2 cellular contexts compared by ENCODE assay signal in the genomic region with DNA sequence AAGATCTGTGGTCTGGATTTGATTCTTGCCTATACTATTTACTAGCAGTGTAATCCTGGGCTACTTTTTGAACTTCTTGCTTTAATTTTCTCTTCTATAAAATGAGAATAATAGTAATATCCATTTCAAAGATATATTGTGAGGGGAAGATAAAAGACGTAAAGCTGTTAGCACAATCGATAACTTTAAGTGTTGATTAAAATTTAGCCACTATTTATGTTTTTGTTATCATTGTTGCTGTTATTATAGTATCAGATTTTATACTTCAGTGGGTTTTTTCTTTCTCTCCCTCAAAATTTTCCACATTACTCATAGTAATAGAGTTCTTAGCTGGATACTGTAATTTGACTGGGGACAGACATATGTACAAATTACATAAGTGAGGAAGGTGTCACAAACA.
A peak's percentile ranks its signal among the peaks of the same experiment; 100 is the strongest.
TF ChIP-seq lines count a peak whose summit lies in the region.

No MANE protein-coding gene starts in this region.

TF ChIP-seq in HEK293, 187 proteins besides CTCF, POLR2A, EP300 and RAD21 (continued from another document and continues in another):
- TF ChIP-seq, protein P1, sequence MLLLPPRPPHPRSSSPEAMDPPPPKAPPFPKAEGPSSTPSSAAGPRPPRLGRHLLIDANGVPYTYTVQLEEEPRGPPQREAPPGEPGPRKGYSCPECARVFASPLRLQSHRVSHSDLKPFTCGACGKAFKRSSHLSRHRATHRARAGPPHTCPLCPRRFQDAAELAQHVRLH (tag by site-specific recombination; IDR thresholded peaks at IDR 0.05) = peak; percentile 75; the same call in 1 of the 2 replicates
- TF ChIP-seq OSR2 (tag by site-specific recombination; IDR thresholded peaks at IDR 0.05) = peak; percentile 79
- TF ChIP-seq, protein P2, sequence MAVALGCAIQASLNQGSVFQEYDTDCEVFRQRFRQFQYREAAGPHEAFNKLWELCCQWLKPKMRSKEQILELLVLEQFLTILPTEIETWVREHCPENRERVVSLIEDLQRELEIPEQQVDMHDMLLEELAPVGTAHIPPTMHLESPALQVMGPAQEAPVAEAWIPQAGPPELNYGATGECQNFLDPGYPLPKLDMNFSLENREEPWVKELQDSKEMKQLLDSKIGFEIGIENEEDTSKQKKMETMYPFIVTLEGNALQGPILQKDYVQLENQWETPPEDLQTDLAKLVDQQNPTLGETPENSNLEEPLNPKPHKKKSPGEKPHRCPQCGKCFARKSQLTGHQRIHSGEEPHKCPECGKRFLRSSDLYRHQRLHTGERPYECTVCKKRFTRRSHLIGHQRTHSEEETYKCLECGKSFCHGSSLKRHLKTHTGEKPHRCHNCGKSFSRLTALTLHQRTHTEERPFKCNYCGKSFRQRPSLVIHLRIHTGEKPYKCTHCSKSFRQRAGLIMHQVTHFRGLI (tag by site-specific recombination; IDR thresholded peaks at IDR 0.05) = no peak
- TF ChIP-seq ZNF843 (tag by site-specific recombination; IDR thresholded peaks at IDR 0.05) = peak; percentile 99
- TF ChIP-seq ZNF830 (tag by site-specific recombination; IDR thresholded peaks at IDR 0.05; ENCODE audit: low read depth) = 0 out of 2 replicates have a peak, but pooled peaks have one; percentile 10
- no peak for TF ChIP-seq ZNF341 (tag by site-specific recombination; IDR thresholded peaks at IDR 0.05; ENCODE audit: low read depth)
- TF ChIP-seq KLF10 (tag by site-specific recombination; IDR thresholded peaks at IDR 0.05) = peak; percentile 51; the same call in 1 of the 2 replicates
- no peak for TF ChIP-seq ZIC2 (tag by site-specific recombination; IDR thresholded peaks at IDR 0.05)
- TF ChIP-seq ZNF513 (tag by site-specific recombination; IDR thresholded peaks at IDR 0.05) = peak; percentile 43; the same call in 1 of the 2 replicates
- peak; percentile 91 for TF ChIP-seq FEZF1 (tag by site-specific recombination; IDR thresholded peaks at IDR 0.05)
- 0 out of 2 replicates have a peak, but pooled peaks have one; percentile 35 for TF ChIP-seq INSM2 (tag by site-specific recombination; IDR thresholded peaks at IDR 0.05)
- 0 out of 2 replicates have a peak, but pooled peaks have one; percentile 35 for TF ChIP-seq BCL11A (tag by site-specific recombination; IDR thresholded peaks at IDR 0.05; ENCODE audit: low read depth)
- TF ChIP-seq KLF9 (tag by site-specific recombination; IDR thresholded peaks at IDR 0.05; ENCODE audit: low read depth) = no peak
- TF ChIP-seq, protein P3, sequence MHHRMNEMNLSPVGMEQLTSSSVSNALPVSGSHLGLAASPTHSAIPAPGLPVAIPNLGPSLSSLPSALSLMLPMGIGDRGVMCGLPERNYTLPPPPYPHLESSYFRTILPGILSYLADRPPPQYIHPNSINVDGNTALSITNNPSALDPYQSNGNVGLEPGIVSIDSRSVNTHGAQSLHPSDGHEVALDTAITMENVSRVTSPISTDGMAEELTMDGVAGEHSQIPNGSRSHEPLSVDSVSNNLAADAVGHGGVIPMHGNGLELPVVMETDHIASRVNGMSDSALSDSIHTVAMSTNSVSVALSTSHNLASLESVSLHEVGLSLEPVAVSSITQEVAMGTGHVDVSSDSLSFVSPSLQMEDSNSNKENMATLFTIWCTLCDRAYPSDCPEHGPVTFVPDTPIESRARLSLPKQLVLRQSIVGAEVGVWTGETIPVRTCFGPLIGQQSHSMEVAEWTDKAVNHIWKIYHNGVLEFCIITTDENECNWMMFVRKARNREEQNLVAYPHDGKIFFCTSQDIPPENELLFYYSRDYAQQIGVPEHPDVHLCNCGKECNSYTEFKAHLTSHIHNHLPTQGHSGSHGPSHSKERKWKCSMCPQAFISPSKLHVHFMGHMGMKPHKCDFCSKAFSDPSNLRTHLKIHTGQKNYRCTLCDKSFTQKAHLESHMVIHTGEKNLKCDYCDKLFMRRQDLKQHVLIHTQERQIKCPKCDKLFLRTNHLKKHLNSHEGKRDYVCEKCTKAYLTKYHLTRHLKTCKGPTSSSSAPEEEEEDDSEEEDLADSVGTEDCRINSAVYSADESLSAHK (tag by site-specific recombination; IDR thresholded peaks at IDR 0.05) = peak; percentile 78
- TF ChIP-seq ZNF2 (tag by site-specific recombination; IDR thresholded peaks at IDR 0.05) = peak; percentile 51; the same call in 1 of the 2 replicates
- 0 out of 2 replicates have a peak, but pooled peaks have one; percentile 21 for TF ChIP-seq ZBTB8A (tag by site-specific recombination; IDR thresholded peaks at IDR 0.05)
- TF ChIP-seq ZNF621 (tag by site-specific recombination; IDR thresholded peaks at IDR 0.05) = no peak
- TF ChIP-seq TCF7L2 (IDR thresholded peaks at IDR 0.05; ENCODE audit: borderline replicate concordance, low read depth, low read length) = peak; percentile 69; the same call in 1 of the 2 replicates
- TF ChIP-seq ZEB2 (tag by site-specific recombination; IDR thresholded peaks at IDR 0.05) = peak; percentile 64

TF ChIP-seq in endothelial cell of umbilical vein, 7 proteins besides CTCF, POLR2A, EP300 and RAD21 (continued from another document):
- no peak for TF ChIP-seq MAX (IDR thresholded peaks at IDR 0.05; ENCODE audit: insufficient read depth, insufficient read length)
